9 cellular contexts compared by ENCODE assay signal in genomic region chr7:129831424-129832058, GRCh38.
DNase-seq lines count a peak whose midpoint lies in the region; TF ChIP-seq lines count a peak whose summit lies in the region.
"Had no signal": no experiment of that assay in that cellular context is flagged by ENCODE, and none has a peak within 500 bp of the region (broad histone marks: within the 10 kb centered on the region; RNA-seq: fewer than 3 reads in every experiment).

No MANE protein-coding gene starts in this region.

- CTCF ChIA-PET in Caco-2 (lab: Charles Lee): interaction anchor here (1.5 kb wide), 1 partner anchor 179 kb away, joined by 10 read pairs; no protein-coding TSS in a partner anchor
- CTCF ChIA-PET in PC-9 (lab: Charles Lee): interaction anchor here (0.6 kb wide), 1 partner anchor 232 kb away, joined by 3 read pairs; no protein-coding TSS in a partner anchor
- CTCF ChIA-PET in CD8-positive, alpha-beta memory T cell (lab: Charles Lee): interaction anchor here (1.5 kb wide), 1 partner anchor 12 kb away, joined by 5 read pairs; no protein-coding TSS in a partner anchor

- H3K27ac ChIP-seq in PC-9: peak overlapping the region; percentile 90
- peak overlapping the region; percentile 67 for H3K27ac ChIP-seq in fibroblast of lung (ENCODE audit: insufficient read depth, low read length)
- no peak overlapping the region for H3K27ac ChIP-seq in CD8-positive, alpha-beta memory T cell (ENCODE audit: low read depth, low read length)
- H3K27ac ChIP-seq: neutrophil had no signal

- H3K4me1 Mint-ChIP-seq in Caco-2 (ENCODE audit: low read depth, unreplicated experiment): peaks cover 22% of the 10 kb centered on the region
- H3K4me1 Mint-ChIP-seq in osteocyte (ENCODE audit: unreplicated experiment): peaks cover 61% of the 10 kb centered on the region
- peaks cover 9 to 11% (median 9%) of the 10 kb centered on the region in 3 donors for H3K4me1 Mint-ChIP-seq in CD8-positive, alpha-beta memory T cell

- H3K79me2 ChIP-seq in PC-9 (ENCODE audit: low read depth): no peaks in the 10 kb centered on the region
- H3K79me2 ChIP-seq in fibroblast of lung (ENCODE audit: control insufficient read depth, insufficient read depth, low read length): no peaks in the 10 kb centered on the region

- BruUV-seq in Caco-2 (replicated peaks; lab: Mats Ljungman, UMichigan) (no TSS peak), PC-9 (replicated peaks; lab: Mats Ljungman, UMichigan) (no TSS peak)

- POLR2A ChIA-PET in Caco-2 (lab: Charles Lee): no interaction called here
- POLR2A ChIA-PET in PC-9 (lab: Charles Lee; ENCODE audit: unreplicated experiment): interaction anchor here (0.6 to 1.2 kb wide), 4 partner anchors 14 to 931 kb away, joined by 3 to 7 read pairs (median 4); no protein-coding TSS in a partner anchor
- POLR2A ChIA-PET in CD8-positive, alpha-beta memory T cell (lab: Charles Lee): interaction anchor here (0.6 kb wide), 1 partner anchor 20 kb away, joined by 3 read pairs; no protein-coding TSS in a partner anchor

- intact Hi-C loops in Caco-2 (cut with micrococcal nuclease; ENCODE audit: unreplicated experiment) (no loop called here), PC-9 (cut with micrococcal nuclease; ENCODE audit: unreplicated experiment) (loop anchor here (1.0 to 2.0 kb wide), 3 partner anchors 117 to 607 kb away; partner anchors contain the start of gene AHCYL2)

- peak overlapping the region; percentile 46 for H3K27ac Mint-ChIP-seq in Caco-2 (ENCODE audit: unreplicated experiment)
- peak overlapping the region; percentile 96 for H3K27ac Mint-ChIP-seq in osteocyte (ENCODE audit: unreplicated experiment)
- peak overlapping the region in 2 of 8 donors; percentile 50 to 69 for H3K27ac Mint-ChIP-seq in CD8-positive, alpha-beta memory T cell

- no peak for TF ChIP-seq CTCF in Caco-2 (IDR thresholded peaks at IDR 0.05; ENCODE audit: insufficient read depth in 1 of 2, low read depth in 1 of 2, low read length in 1 of 2, severe bottlenecking in 1 of 2, unreplicated experiment in 1 of 2)
- TF ChIP-seq CTCF in PC-9 (conservative IDR thresholded peaks at IDR 0.05): no peak
- no peak for TF ChIP-seq CTCF in fibroblast of lung (conservative IDR thresholded peaks at IDR 0.05 in 1 of 2, IDR thresholded peaks at IDR 0.05 in 1 of 2; ENCODE audit: low read depth in 1 of 2, low read length in 2 of 2)
- no peak for TF ChIP-seq CTCF in osteocyte (IDR thresholded peaks at IDR 0.05)

- H3K4me3 ChIP-seq in Caco-2 (ENCODE audit: low read depth, low read length) (no peak overlapping the region), PC-9 (no peak overlapping the region), fibroblast of lung (replicated peaks in 1 of 4; ENCODE audit: control extremely low read depth in 1 of 4, insufficient read depth in 1 of 4, low read depth in 3 of 4, low read length in 4 of 4) (no peak overlapping the region)
- no peak overlapping the region for H3K4me3 ChIP-seq in CD8-positive, alpha-beta memory T cell (ENCODE audit: low read length)

- H3K36me3 ChIP-seq in Caco-2 (ENCODE audit: control insufficient read depth, insufficient read depth, low read length) (peaks cover 1% of the 10 kb centered on the region; the same call in 1 of the 2 replicates), PC-9 (ENCODE audit: low read depth) (peaks cover 21% of the 10 kb centered on the region; the same call in 1 of the 2 replicates), fibroblast of lung (ENCODE audit: control insufficient read depth, insufficient read depth, low read length) (peaks cover 6% of the 10 kb centered on the region)
- peaks cover 4% of the 10 kb centered on the region for H3K36me3 ChIP-seq in CD8-positive, alpha-beta memory T cell (ENCODE audit: insufficient read depth, low read length)

- H3K36me3 Mint-ChIP-seq in Caco-2 (ENCODE audit: insufficient read depth, unreplicated experiment): peaks cover 47% of the 10 kb centered on the region
- H3K36me3 Mint-ChIP-seq in osteocyte (ENCODE audit: unreplicated experiment): peaks cover 36% of the 10 kb centered on the region
- peaks cover 0 to 39% (median 23%) of the 10 kb centered on the region in 3 donors for H3K36me3 Mint-ChIP-seq in CD8-positive, alpha-beta memory T cell

- H3F3A ChIP-seq in PC-9 (ENCODE audit: insufficient read depth, low read depth): peaks cover 56% of the 10 kb centered on the region

- DNase-seq in Caco-2 (peak in 1 of 2 experiments; percentile 30), PC-9 (peak; percentile 59 to 87), fibroblast of lung (ENCODE audit: low read depth in 2 of 2) (peak; percentile 79 to 98), osteocyte (ENCODE audit: extremely low spot score, unreplicated experiment) (no peak), activated gamma-delta T cell (lab: John Stamatoyannopoulos, UW) (no peak), COR-L47 (lab: John Stamatoyannopoulos, UW) (no peak)
- DNase-seq in CD8-positive, alpha-beta memory T cell: no peak
- DNase-seq in activated CD8-positive, alpha-beta memory T cell treated with anti-CD3 and anti-CD28 coated beads, Interleukin-2, amount 50 U/mL, for 48 hours: no peak

- H3K4me2 ChIP-seq in PC-9 (0 out of 2 replicates have a peak overlapping the region, but pooled peaks have one; percentile 9), fibroblast of lung (ENCODE audit: extremely low read depth, insufficient read depth, low read length) (no peak overlapping the region)

- H3K4me3 Mint-ChIP-seq in Caco-2 (ENCODE audit: unreplicated experiment) (no peak overlapping the region), osteocyte (ENCODE audit: unreplicated experiment) (peak overlapping the region; percentile 23)
- H3K4me3 Mint-ChIP-seq in CD8-positive, alpha-beta memory T cell: no peak overlapping the region

- no peaks in the 10 kb centered on the region for H3K9me3 Mint-ChIP-seq in Caco-2 (ENCODE audit: unreplicated experiment)
- H3K9me3 Mint-ChIP-seq in osteocyte (ENCODE audit: unreplicated experiment): no peaks in the 10 kb centered on the region
- no peaks in the 10 kb centered on the region for H3K9me3 Mint-ChIP-seq in CD8-positive, alpha-beta memory T cell

- no peaks in the 10 kb centered on the region for H3K27me3 Mint-ChIP-seq in Caco-2 (ENCODE audit: insufficient read depth, unreplicated experiment)
- H3K27me3 Mint-ChIP-seq in osteocyte (ENCODE audit: unreplicated experiment): no peaks in the 10 kb centered on the region
- H3K27me3 Mint-ChIP-seq in CD8-positive, alpha-beta memory T cell: no peaks in the 10 kb centered on the region

- H3K9me3 ChIP-seq in Caco-2 (no peaks in the 10 kb centered on the region), PC-9 (ENCODE audit: insufficient read depth, low read depth) (no peaks in the 10 kb centered on the region), fibroblast of lung (ENCODE audit: control insufficient read depth, insufficient read depth, low read depth, low read length) (no peaks in the 10 kb centered on the region)
- H3K9me3 ChIP-seq in CD8-positive, alpha-beta memory T cell (ENCODE audit: low read length): no peaks in the 10 kb centered on the region
- H3K9me3 ChIP-seq: neutrophil had no signal

- H3K9me2 ChIP-seq in PC-9 (ENCODE audit: insufficient read depth): no peaks in the 10 kb centered on the region

- peaks cover 25% of the 10 kb centered on the region for H3K4me1 ChIP-seq in Caco-2
- H3K4me1 ChIP-seq in PC-9 (replicated peaks; ENCODE audit: insufficient read depth): peaks cover 29% of the 10 kb centered on the region
- peaks cover 13% of the 10 kb centered on the region for H3K4me1 ChIP-seq in fibroblast of lung (ENCODE audit: control insufficient read depth, extremely low read depth, insufficient read depth, low read length)
- peaks cover 14% of the 10 kb centered on the region for H3K4me1 ChIP-seq in CD8-positive, alpha-beta memory T cell (ENCODE audit: insufficient read depth, low read length)

- no peak overlapping the region for H3K9ac ChIP-seq in fibroblast of lung (ENCODE audit: insufficient read depth, low read length)

- H4K20me1 ChIP-seq in PC-9 (ENCODE audit: insufficient read depth) (no peaks in the 10 kb centered on the region), fibroblast of lung (ENCODE audit: control insufficient read depth, extremely low read depth, insufficient read depth, low read length) (no peaks in the 10 kb centered on the region)

- H2AFZ ChIP-seq in PC-9 (no peak overlapping the region), fibroblast of lung (ENCODE audit: low read length) (no peak overlapping the region)

- no peaks in the 10 kb centered on the region for H3K27me3 ChIP-seq in Caco-2 (replicated peaks; ENCODE audit: control insufficient read depth, insufficient read depth, low read length)
- H3K27me3 ChIP-seq in PC-9 (ENCODE audit: insufficient read depth, low read depth): no peaks in the 10 kb centered on the region
- no peaks in the 10 kb centered on the region for H3K27me3 ChIP-seq in fibroblast of lung (ENCODE audit: control insufficient read depth, insufficient read depth, low read length)
- no peaks in the 10 kb centered on the region for H3K27me3 ChIP-seq in CD8-positive, alpha-beta memory T cell (ENCODE audit: insufficient read depth, low read length, poor library complexity, severe bottlenecking)
- H3K27me3 ChIP-seq: neutrophil had no signal

Comparison
In these comparisons a context has a peak if more than half of its experiments do, and no peak if none do; other contexts are left out.
1. DNase-seq: peak in PC-9 (2 of 2) and fibroblast of lung (2 of 2); none in osteocyte (single experiment), CD8-positive, alpha-beta memory T cell (0 of 5), activated gamma-delta T cell (single experiment), COR-L47 (single experiment) and activated CD8-positive, alpha-beta memory T cell treated with anti-CD3 and anti-CD28 coated beads, Interleukin-2, amount 50 U/mL, for 48 hours (single experiment).